ENCODE assay signal across 9 cellular contexts in the genomic region with DNA sequence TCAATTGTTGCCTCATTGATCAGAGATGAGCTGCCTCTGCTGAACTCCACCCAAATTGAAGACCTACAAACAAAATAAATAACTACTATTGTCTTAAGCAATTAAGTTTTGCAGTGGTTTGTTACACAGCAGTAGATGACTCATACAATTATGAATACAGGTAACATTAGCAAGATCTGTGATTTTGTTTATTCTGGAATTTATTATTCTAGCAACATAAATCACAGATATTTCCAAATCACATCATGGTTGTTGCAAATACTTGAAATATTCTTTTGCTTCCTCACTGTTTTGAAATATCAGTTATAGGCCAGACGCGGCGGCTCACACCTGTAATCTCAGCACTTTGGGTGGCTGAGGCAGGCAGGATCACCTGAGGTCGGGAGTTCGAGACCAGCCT. TPM values are rescaled to one million over a fixed set of nuclear protein-coding genes. Genes with fewer than 3 reads are reported as not detected.
"Had no signal": no experiment of that assay in that cellular context is flagged by ENCODE, and none has a peak within 500 bp of the region (broad histone marks: within the 10 kb centered on the region; RNA-seq: fewer than 3 reads in every experiment).

No MANE protein-coding gene starts in this region.

- ATAC-seq: GM12878 had no signal

- FAIRE-seq: G401.6, GM12878, GM12891, GM12892, GM18507, GM19239 had no signal

- H3K4me3 ChIP-seq: GM12878 had no signal

- DNase-seq: GDM1, GF-D8 had no signal

RNA-seq across cellular contexts. Expression of a gene that starts 27.2 kb away (rescaled TPM):
- total RNA-seq: G401, GM12878 had no signal
